ENCODE assay signal across 8 cellular contexts in genomic region chr10:119859422-119860258, GRCh38. TPM values are rescaled to one million over a fixed set of nuclear protein-coding genes. Genes with fewer than 3 reads are reported as not detected.
DNase-seq lines count a peak whose midpoint lies in the region; ATAC-seq and TF ChIP-seq lines count a peak whose summit lies in the region.

No MANE protein-coding gene starts in this region.

- TF ChIP-seq CTCF in tibial artery (IDR thresholded peaks at IDR 0.05) = peak; percentile 63 to 67

- peaks cover 6 to 26% (median 12%) of the 10 kb centered on the region in 3 donors for H3K36me3 ChIP-seq in tibial artery

- no peaks in the 10 kb centered on the region for H3K27me3 Mint-ChIP-seq in activated CD8-positive, alpha-beta T cell treated with anti-CD3 and anti-CD28 coated beads, Interleukin-2, amount 10 ng/mL, durations not matched to agents 7 days and 5 days (ENCODE audit: low read depth)
- no peaks in the 10 kb centered on the region for H3K27me3 Mint-ChIP-seq in immature natural killer cell (ENCODE audit: low read depth in 3 of 3)

- H3K9me3 ChIP-seq in tibial artery = no peaks in the 10 kb centered on the region

- peak; percentile 61 for ATAC-seq in activated CD8-positive, alpha-beta T cell treated with anti-CD3 and anti-CD28 coated beads, Interleukin-2, amount 10 ng/mL, durations not matched to agents 7 days and 5 days

- DNase-seq in NCI-H526 (lab: John Stamatoyannopoulos, UW) = peak; percentile 14 to 41
- DNase-seq in NCI-H526 treated with DMSO at 0.1 percent for 48 hours (lab: John Stamatoyannopoulos, UW) = no peak
- peak; percentile 75 to 87 for DNase-seq in Kasumi-1 (lab: John Stamatoyannopoulos, UW)
- no peak for DNase-seq in activated CD8-positive, alpha-beta T cell treated with anti-CD3 and anti-CD28 coated beads, Interleukin-2, amount 10 ng/mL, durations not matched to agents 7 days and 5 days
- peak; percentile 34 to 50 (median 46) for DNase-seq in immature natural killer cell
- no peak for DNase-seq in tibial artery
- DNase-seq in COLO829 (ENCODE audit: low spot score) = no peak
- no peak for DNase-seq in mucosa of gallbladder (ENCODE audit: low spot score)

- POLR2A ChIA-PET in activated CD8-positive, alpha-beta T cell treated with anti-CD3 and anti-CD28 coated beads, Interleukin-2, amount 10 ng/mL, durations not matched to agents 7 days and 5 days (lab: Charles Lee) = interaction anchor here (1.7 kb wide), 1 partner anchor 13 kb away, joined by 16 read pairs; the partner anchor contains the start of gene MCMBP

- H3K4me3 Mint-ChIP-seq in activated CD8-positive, alpha-beta T cell treated with anti-CD3 and anti-CD28 coated beads, Interleukin-2, amount 10 ng/mL, durations not matched to agents 7 days and 5 days = no peak overlapping the region
- no peak overlapping the region for H3K4me3 Mint-ChIP-seq in immature natural killer cell

- H3K27ac Mint-ChIP-seq in activated CD8-positive, alpha-beta T cell treated with anti-CD3 and anti-CD28 coated beads, Interleukin-2, amount 10 ng/mL, durations not matched to agents 7 days and 5 days = no peak overlapping the region
- peak overlapping the region in 1 of 6 donors; percentile 4 for H3K27ac Mint-ChIP-seq in immature natural killer cell

- H3K27me3 ChIP-seq in tibial artery = no peaks in the 10 kb centered on the region

- H3K36me3 Mint-ChIP-seq in activated CD8-positive, alpha-beta T cell treated with anti-CD3 and anti-CD28 coated beads, Interleukin-2, amount 10 ng/mL, durations not matched to agents 7 days and 5 days (ENCODE audit: low read depth) = peaks cover 42% of the 10 kb centered on the region
- peaks cover 7 to 15% (median 11%) of the 10 kb centered on the region in 3 donors for H3K36me3 Mint-ChIP-seq in immature natural killer cell

- intact Hi-C loops in tibial artery (cut with DNase I; ENCODE audit: low total_unique reads) = loop anchor here (1.0 to 10.0 kb wide), 3 partner anchors 109 to 175 kb away; no protein-coding TSS in a partner anchor

- CTCF ChIA-PET in activated CD8-positive, alpha-beta T cell treated with anti-CD3 and anti-CD28 coated beads, Interleukin-2, amount 10 ng/mL, durations not matched to agents 7 days and 5 days (lab: Charles Lee) = interaction anchor here (0.7 to 5.9 kb wide), 45 partner anchors 8 to 721 kb away, joined by 3 to 154 read pairs (median 5); partner anchors contain the start of genes BAG3, INPP5F, MCMBP and SEC23IP

- no peak overlapping the region for H3K4me3 ChIP-seq in tibial artery

- no peak overlapping the region for H3K27ac ChIP-seq in tibial artery

- no peaks in the 10 kb centered on the region for H3K4me1 ChIP-seq in tibial artery

- H3K9me3 Mint-ChIP-seq in activated CD8-positive, alpha-beta T cell treated with anti-CD3 and anti-CD28 coated beads, Interleukin-2, amount 10 ng/mL, durations not matched to agents 7 days and 5 days (ENCODE audit: insufficient read depth) = peaks cover 4% of the 10 kb centered on the region
- H3K9me3 Mint-ChIP-seq in immature natural killer cell = peaks cover 2 to 9% (median 6%) of the 10 kb centered on the region in 6 donors

- H3K4me1 Mint-ChIP-seq in activated CD8-positive, alpha-beta T cell treated with anti-CD3 and anti-CD28 coated beads, Interleukin-2, amount 10 ng/mL, durations not matched to agents 7 days and 5 days (ENCODE audit: low read depth) = peaks cover 41% of the 10 kb centered on the region
- peaks cover 32 to 51% of the 10 kb centered on the region in 2 donors for H3K4me1 Mint-ChIP-seq in immature natural killer cell

RNA-seq across cellular contexts. Expression of gene MCMBP, which starts 13.0 kb away (rescaled TPM):
- total RNA-seq in activated CD8-positive, alpha-beta T cell treated with anti-CD3 and anti-CD28 coated beads, Interleukin-2, amount 10 ng/mL, durations not matched to agents 7 days and 5 days = 10 to 100 TPM; 95.2 to 95.9 TPM
- polyA plus RNA-seq in immature natural killer cell = 10 to 100 TPM; 46.6 to 65.6 (median 52.4) TPM
- 36.6 TPM for total RNA-seq in mucosa of gallbladder

RNA-seq across cellular contexts. Expression of gene SEC23IP, which starts 32.9 kb away (rescaled TPM):
- 10 to 100 TPM; 53.8 to 58.9 TPM for total RNA-seq in activated CD8-positive, alpha-beta T cell treated with anti-CD3 and anti-CD28 coated beads, Interleukin-2, amount 10 ng/mL, durations not matched to agents 7 days and 5 days
- polyA plus RNA-seq in immature natural killer cell = 10 to 100 TPM; 41.2 to 57.3 (median 47.2) TPM
- total RNA-seq in mucosa of gallbladder = 69.8 TPM

Comparison
In these comparisons a context has a peak if more than half of its experiments do, and no peak if none do; other contexts are left out.
1. DNase-seq: peak in NCI-H526 (2 of 2), Kasumi-1 (2 of 2) and immature natural killer cell (3 of 3); none in NCI-H526 treated with DMSO at 0.1 percent for 48 hours (single experiment), activated CD8-positive, alpha-beta T cell treated with anti-CD3 and anti-CD28 coated beads, Interleukin-2, amount 10 ng/mL, durations not matched to agents 7 days and 5 days (single experiment), tibial artery (0 of 2), COLO829 (single experiment) and mucosa of gallbladder (single experiment).